Comparison of ENCODE assay signal across 23 cellular contexts in genomic region chr9:13791816-13792215, GRCh38.
"Had no signal": no experiment of that assay in that cellular context is flagged by ENCODE, and none has a peak within 500 bp of the region (broad histone marks: within the 10 kb centered on the region; RNA-seq: fewer than 3 reads in every experiment).

No MANE protein-coding gene starts in this region.

- H3K27ac ChIP-seq: cardiac muscle cell, foreskin keratinocyte, stomach had no signal

- H3K4me1 ChIP-seq: foreskin keratinocyte, stomach had no signal

- DNase-seq: activated B cell treated with CpG ODN at 0.5 μM for 24 hours; activated CD4-positive, alpha-beta memory T cell treated with anti-CD3 and anti-CD28 coated beads, Interleukin-2, amount 10 ng/mL, durations not matched to agents 7 days and 5 days; activated CD4-positive, alpha-beta T cell treated with anti-CD3 and anti-CD28 coated beads for 4 hours; activated CD8-positive, alpha-beta memory T cell treated with anti-CD3 and anti-CD28 coated beads, Interleukin-2, amount 10 ng/mL, durations not matched to agents 7 days and 5 days; activated naive CD8-positive, alpha-beta T cell treated with anti-CD3 and anti-CD28 coated beads for 36 hours; amniotic stem cell; effector memory CD8-positive, alpha-beta T cell; foreskin keratinocyte; hippocampal formation; islet precursor cell; nephron progenitor cell; stimulated activated CD4-positive, alpha-beta T cell treated with anti-CD3 and anti-CD28 coated beads, Interleukin-4, amount 100 ng/mL, for 1 hour; stomach; T-helper 1 cell; T-helper 9 cell had no signal

- H3K4me1 Mint-ChIP-seq: activated B cell treated with CpG ODN at 0.5 μM for 24 hours; activated CD4-positive, alpha-beta memory T cell treated with anti-CD3 and anti-CD28 coated beads, Interleukin-2, amount 10 ng/mL, durations not matched to agents 7 days and 5 days; activated CD8-positive, alpha-beta memory T cell treated with anti-CD3 and anti-CD28 coated beads, Interleukin-2, amount 10 ng/mL, durations not matched to agents 7 days and 5 days; activated naive CD8-positive, alpha-beta T cell treated with anti-CD3 and anti-CD28 coated beads for 36 hours; stimulated activated effector memory CD8-positive, alpha-beta T cell treated with anti-CD3 and anti-CD28 coated beads, Interleukin-12 subunit alpha, Interleukin-12 subunit beta, amount 100 ng/mL, for 72 hours had no signal

- H3K27ac Mint-ChIP-seq: activated B cell treated with CpG ODN at 0.5 μM for 24 hours; activated CD4-positive, alpha-beta memory T cell treated with anti-CD3 and anti-CD28 coated beads, Interleukin-2, amount 10 ng/mL, durations not matched to agents 7 days and 5 days; activated CD8-positive, alpha-beta memory T cell treated with anti-CD3 and anti-CD28 coated beads, Interleukin-2, amount 10 ng/mL, durations not matched to agents 7 days and 5 days; activated naive CD8-positive, alpha-beta T cell treated with anti-CD3 and anti-CD28 coated beads for 36 hours; effector memory CD8-positive, alpha-beta T cell; mesothelial cell of epicardium; nephron progenitor cell; progenitor cell of endocrine pancreas; stimulated activated effector memory CD8-positive, alpha-beta T cell treated with anti-CD3 and anti-CD28 coated beads, Interleukin-12 subunit alpha, Interleukin-12 subunit beta, amount 100 ng/mL, for 72 hours; type B pancreatic cell had no signal

- H3K4me3 ChIP-seq: cardiac muscle cell, lung, stomach had no signal

- H3K4me3 Mint-ChIP-seq: activated B cell treated with CpG ODN at 0.5 μM for 24 hours; activated CD4-positive, alpha-beta memory T cell treated with anti-CD3 and anti-CD28 coated beads, Interleukin-2, amount 10 ng/mL, durations not matched to agents 7 days and 5 days; activated CD8-positive, alpha-beta memory T cell treated with anti-CD3 and anti-CD28 coated beads, Interleukin-2, amount 10 ng/mL, durations not matched to agents 7 days and 5 days; activated naive CD8-positive, alpha-beta T cell treated with anti-CD3 and anti-CD28 coated beads for 36 hours; effector memory CD8-positive, alpha-beta T cell; mesothelial cell of epicardium; nephron progenitor cell; stimulated activated effector memory CD8-positive, alpha-beta T cell treated with anti-CD3 and anti-CD28 coated beads, Interleukin-12 subunit alpha, Interleukin-12 subunit beta, amount 100 ng/mL, for 72 hours; type B pancreatic cell had no signal

- ATAC-seq: activated CD8-positive, alpha-beta memory T cell treated with anti-CD3 and anti-CD28 coated beads, Interleukin-2, amount 10 ng/mL, durations not matched to agents 7 days and 5 days; effector memory CD8-positive, alpha-beta T cell; left lobe of liver; right cardiac atrium; stimulated activated effector memory CD8-positive, alpha-beta T cell treated with anti-CD3 and anti-CD28 coated beads, Interleukin-12 subunit alpha, Interleukin-12 subunit beta, amount 100 ng/mL, for 72 hours had no signal

- H3K9me3 ChIP-seq: stomach had no signal

- H3K27me3 ChIP-seq: cardiac muscle cell, foreskin keratinocyte, stomach had no signal

- H3K36me3 Mint-ChIP-seq: activated CD8-positive, alpha-beta memory T cell treated with anti-CD3 and anti-CD28 coated beads, Interleukin-2, amount 10 ng/mL, durations not matched to agents 7 days and 5 days; activated naive CD8-positive, alpha-beta T cell treated with anti-CD3 and anti-CD28 coated beads for 36 hours; stimulated activated effector memory CD8-positive, alpha-beta T cell treated with anti-CD3 and anti-CD28 coated beads, Interleukin-12 subunit alpha, Interleukin-12 subunit beta, amount 100 ng/mL, for 72 hours; type B pancreatic cell had no signal

- H3K36me3 ChIP-seq: cardiac muscle cell, stomach had no signal

- H3K27me3 Mint-ChIP-seq: activated B cell treated with CpG ODN at 0.5 μM for 24 hours; activated CD4-positive, alpha-beta memory T cell treated with anti-CD3 and anti-CD28 coated beads, Interleukin-2, amount 10 ng/mL, durations not matched to agents 7 days and 5 days; activated CD8-positive, alpha-beta memory T cell treated with anti-CD3 and anti-CD28 coated beads, Interleukin-2, amount 10 ng/mL, durations not matched to agents 7 days and 5 days; activated naive CD8-positive, alpha-beta T cell treated with anti-CD3 and anti-CD28 coated beads for 36 hours; effector memory CD8-positive, alpha-beta T cell; progenitor cell of endocrine pancreas; type B pancreatic cell had no signal
